Comparison of ENCODE assay signal across 24 cellular contexts in genomic region chr20:62139636-62140035, GRCh38. TPM values are rescaled to one million over a fixed set of nuclear protein-coding genes. Genes with fewer than 3 reads are reported as not detected.
DNase-seq lines count a peak whose midpoint lies in the region; ATAC-seq and TF ChIP-seq lines count a peak whose summit lies in the region.
"Had no signal": no experiment of that assay in that cellular context is flagged by ENCODE, and none has a peak within 500 bp of the region (broad histone marks: within the 10 kb centered on the region; RNA-seq: fewer than 3 reads in every experiment).

No MANE protein-coding gene starts in this region.

- H3K36me3 ChIP-seq in SK-N-MC (ENCODE audit: insufficient read depth, low read length) (peaks cover 67% of the 10 kb centered on the region), gastrocnemius medialis (peaks cover 5 to 58% of the 10 kb centered on the region in 2 donors)

- H3K9me3 Mint-ChIP-seq in activated naive CD4-positive, alpha-beta T cell treated with anti-CD3 and anti-CD28 coated beads, Interleukin-2, amount 50 U/mL, for 24 hours, result no peaks in the 10 kb centered on the region
- no peaks in the 10 kb centered on the region for H3K9me3 Mint-ChIP-seq in brain
- H3K9me3 Mint-ChIP-seq: mesothelial cell of epicardium; natural killer cell treated with Interleukin-12 subunit alpha and Interleukin-12 subunit beta and Interleukin-15 and Interleukin-18, amount 100 ng/mL, for 72 hours had no signal

- no peak overlapping the region for H3K9ac ChIP-seq in SK-N-MC (ENCODE audit: insufficient read length)

- no peak overlapping the region for H3K4me3 ChIP-seq in SK-N-MC
- H3K4me3 ChIP-seq in gastrocnemius medialis, result no peak overlapping the region
- H3K4me3 ChIP-seq in dorsolateral prefrontal cortex, result no peak overlapping the region
- H3K4me3 ChIP-seq: HAP-1, sigmoid colon had no signal

- intact Hi-C loops in gastrocnemius medialis (cut with DNase I; ENCODE audit: low total_unique reads), result loop anchor here (5.0 to 10.0 kb wide), 3 partner anchors 43 to 505 kb away; partner anchors contain the start of genes MTG2, OSBPL2 and SLCO4A1
- intact Hi-C loops in dorsolateral prefrontal cortex (cut with DNase I), result loop anchor here (5.0 to 10.0 kb wide), 4 partner anchors 43 to 655 kb away; partner anchors contain the start of genes ADRM1 (in 1 of the 2), MRGBP (in 1 of the 2) and MTG2 (in 1 of the 2)

- H3K36me3 Mint-ChIP-seq in activated naive CD4-positive, alpha-beta T cell treated with anti-CD3 and anti-CD28 coated beads, Interleukin-2, amount 50 U/mL, for 24 hours, result peaks cover 7% of the 10 kb centered on the region
- peaks cover 40% of the 10 kb centered on the region for H3K36me3 Mint-ChIP-seq in brain

- no peak for TF ChIP-seq CTCF in brain (conservative IDR thresholded peaks at IDR 0.05)
- TF ChIP-seq CTCF in gastrocnemius medialis (IDR thresholded peaks at IDR 0.05 in 4 of 5, conservative IDR thresholded peaks at IDR 0.05 in 1 of 5), result no peak
- no peak for TF ChIP-seq CTCF in dorsolateral prefrontal cortex (IDR thresholded peaks at IDR 0.05 in 54 of 56, conservative IDR thresholded peaks at IDR 0.05 in 2 of 56; ENCODE audit: low read depth in 1 of 56, partially characterized antibody in 56 of 56)

- peak overlapping the region; percentile 55 for H3K27ac Mint-ChIP-seq in activated naive CD4-positive, alpha-beta T cell treated with anti-CD3 and anti-CD28 coated beads, Interleukin-2, amount 50 U/mL, for 24 hours
- H3K27ac Mint-ChIP-seq in brain, result peak overlapping the region in 2 of 5 experiments; percentile 33 to 98
- H3K27ac Mint-ChIP-seq: mesothelial cell of epicardium had no signal

- no peaks in the 10 kb centered on the region for H3K27me3 Mint-ChIP-seq in activated naive CD4-positive, alpha-beta T cell treated with anti-CD3 and anti-CD28 coated beads, Interleukin-2, amount 50 U/mL, for 24 hours
- H3K27me3 Mint-ChIP-seq in brain, result peaks cover 5% of the 10 kb centered on the region
- H3K27me3 Mint-ChIP-seq: natural killer cell treated with Interleukin-12 subunit alpha and Interleukin-12 subunit beta and Interleukin-15 and Interleukin-18, amount 100 ng/mL, for 72 hours had no signal

- H3K9me3 ChIP-seq in SK-N-MC (ENCODE audit: low read depth, low read length) (no peaks in the 10 kb centered on the region), gastrocnemius medialis (no peaks in the 10 kb centered on the region)
- H3K9me3 ChIP-seq: BLaER1 treated with 17β-estradiol and CSF1 and Interleukin-3, amounts not matched to agents 10 nM and 100 nM; HAP-1; sigmoid colon had no signal

- in situ Hi-C loops in gastrocnemius medialis (cut with MboI; ENCODE audit: low sequenced_read_pairs in 4 of 4), result loop anchor here in 3 of 4 donors (10.0 to 25.0 kb wide), 2 partner anchors 115 to 127 kb away; no protein-coding TSS in a partner anchor

- H3K4me1 ChIP-seq in gastrocnemius medialis, result peaks cover 36 to 41% of the 10 kb centered on the region in 2 donors

- ATAC-seq in gastrocnemius medialis (no peak), GM18909 (IDR thresholded peaks at IDR 0.05; ENCODE audit: poor library complexity, unreplicated experiment) (no peak), GM19452 (IDR thresholded peaks at IDR 0.05; ENCODE audit: unreplicated experiment) (no peak)
- ATAC-seq: esophagus mucosa; left ventricle myocardium superior; natural killer cell treated with Interleukin-12 subunit alpha and Interleukin-12 subunit beta and Interleukin-15 and Interleukin-18, amount 100 ng/mL, for 72 hours had no signal

- H3K27me3 ChIP-seq in gastrocnemius medialis, result no peaks in the 10 kb centered on the region
- no peaks in the 10 kb centered on the region for H3K27me3 ChIP-seq in dorsolateral prefrontal cortex
- H3K27me3 ChIP-seq: BLaER1 treated with 17β-estradiol and CSF1 and Interleukin-3, amounts not matched to agents 10 nM and 100 nM; sigmoid colon had no signal

- peaks cover 28% of the 10 kb centered on the region for H3K4me1 Mint-ChIP-seq in activated naive CD4-positive, alpha-beta T cell treated with anti-CD3 and anti-CD28 coated beads, Interleukin-2, amount 50 U/mL, for 24 hours
- peaks cover 29% of the 10 kb centered on the region for H3K4me1 Mint-ChIP-seq in brain

- DNase-seq in activated naive CD4-positive, alpha-beta T cell treated with anti-CD3 and anti-CD28 coated beads, Interleukin-2, amount 50 U/mL, for 16 hours, result no peak
- DNase-seq in SK-N-MC (ENCODE audit: low read depth, low spot score), result no peak
- DNase-seq in gastrocnemius medialis, result no peak
- no peak for DNase-seq in dorsolateral prefrontal cortex
- DNase-seq: ACHN; activated CD4-positive, CD25-positive, alpha-beta regulatory T cell treated with anti-CD3 and anti-CD28 coated beads, Interleukin-2, amount 50 U/mL, for 72 hours; activated effector memory CD4-positive, alpha-beta T cell treated with anti-CD3 and anti-CD28 coated beads, Interleukin-2, amount 50 U/mL, for 16 hours; aorta; effector CD4-positive, alpha-beta T cell; hippocampal formation; left ventricle myocardium superior; NCI-H1436; NCI-H524 treated with DMSO at 0.1 percent for 48 hours; sigmoid colon; T1000 had no signal

- no peak overlapping the region for H3K4me3 Mint-ChIP-seq in activated naive CD4-positive, alpha-beta T cell treated with anti-CD3 and anti-CD28 coated beads, Interleukin-2, amount 50 U/mL, for 24 hours
- peak overlapping the region in 3 of 5 experiments; percentile 43 to 55 (median 43) for H3K4me3 Mint-ChIP-seq in brain
- H3K4me3 Mint-ChIP-seq: natural killer cell treated with Interleukin-12 subunit alpha and Interleukin-12 subunit beta and Interleukin-15 and Interleukin-18, amount 100 ng/mL, for 72 hours had no signal

- no peak for TF ChIP-seq POLR2A in gastrocnemius medialis (IDR thresholded peaks at IDR 0.05)

- 0 out of 2 replicates have a peak overlapping the region, but pooled peaks have one; percentile 28 for H3K27ac ChIP-seq in SK-N-MC
- peak overlapping the region; percentile 91 to 96 (median 95) for H3K27ac ChIP-seq in gastrocnemius medialis
- peak overlapping the region in 6 of 59 donors; percentile 0 to 99 (median 32) for H3K27ac ChIP-seq in dorsolateral prefrontal cortex
- H3K27ac ChIP-seq: BLaER1 treated with 17β-estradiol and CSF1 and Interleukin-3, amounts not matched to agents 10 nM and 100 nM had no signal

RNA-seq across cellular contexts. Expression of gene PSMA7, which starts 3.6 kb away (rescaled TPM):
- polyA plus RNA-seq in brain (ENCODE audit: insufficient read depth, low read depth, low replicate concordance), result 404 TPM
- total RNA-seq in gastrocnemius medialis (1,000 to 10,000 TPM in 2 of 4 donors, 100 to 1,000 TPM in 2; 632 to 1,338 (median 1,003) TPM), dorsolateral prefrontal cortex (100 to 1,000 TPM in 114 of 120 experiments, 10 to 100 TPM in 6; 92.8 to 154 (median 124) TPM)

RNA-seq across cellular contexts. Expression of gene SS18L1, which starts 3.9 kb away (rescaled TPM):
- polyA plus RNA-seq in brain (ENCODE audit: insufficient read depth, low read depth, low replicate concordance), result 39.8 TPM
- total RNA-seq in gastrocnemius medialis (10 to 100 TPM; 11.5 to 31.8 (median 16.9) TPM), dorsolateral prefrontal cortex (10 to 100 TPM; 23.7 to 55.2 (median 35.7) TPM)

RNA-seq across cellular contexts. Expression of gene LSM14B, which starts 17.4 kb away (rescaled TPM):
- polyA plus RNA-seq in brain (ENCODE audit: insufficient read depth, low read depth, low replicate concordance), result 171 TPM
- total RNA-seq in gastrocnemius medialis (10 to 100 TPM; 28.0 to 52.5 (median 36.2) TPM), dorsolateral prefrontal cortex (10 to 100 TPM; 50.8 to 92.9 (median 73.1) TPM)

RNA-seq across cellular contexts. Expression of gene MTG2, which starts 43.2 kb away (rescaled TPM):
- 47.9 TPM for polyA plus RNA-seq in brain (ENCODE audit: insufficient read depth, low read depth, low replicate concordance)
- total RNA-seq in gastrocnemius medialis (10 to 100 TPM; 21.0 to 50.8 (median 29.3) TPM), dorsolateral prefrontal cortex (10 to 100 TPM; 29.6 to 57.5 (median 39.1) TPM)

Comparison
In these comparisons a context has a peak if more than half of its experiments do, and no peak if none do; other contexts are left out.
1. RNA of gene PSMA7, which starts 3.6 kb away (total RNA-seq): 632 to 1,338 TPM in gastrocnemius medialis; 92.8 to 154 TPM in dorsolateral prefrontal cortex; every median in the first group is over 4 times any median in the second.